ENCODE assay signal across 15 cellular contexts in the genomic region with DNA sequence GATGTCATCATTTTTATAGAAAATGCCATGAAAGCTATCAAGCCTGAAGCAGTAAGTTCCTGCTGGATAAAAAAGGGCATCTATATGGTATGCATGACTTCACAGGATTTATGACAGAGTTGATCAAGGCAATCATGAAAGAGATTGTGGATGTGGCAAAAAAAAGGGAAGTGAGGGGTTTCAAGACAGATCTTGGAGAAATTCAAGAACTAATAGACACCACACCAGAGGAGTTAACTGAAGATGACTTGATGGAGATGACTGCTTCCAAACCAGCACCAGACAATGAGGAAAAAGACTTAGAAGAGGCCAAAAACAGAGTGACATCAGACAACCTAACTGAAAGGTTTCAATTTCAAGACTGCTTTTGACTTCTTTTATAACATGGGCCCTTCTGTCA.
"Had no signal": no experiment of that assay in that cellular context is flagged by ENCODE, and none has a peak within 500 bp of the region (broad histone marks: within the 10 kb centered on the region; RNA-seq: fewer than 3 reads in every experiment).

No MANE protein-coding gene starts in this region.

- H3K4me1 ChIP-seq: esophagus muscularis mucosa, gastroesophageal sphincter, left ventricle myocardium inferior, spleen had no signal

- H3K9me3 ChIP-seq: esophagus muscularis mucosa, gastroesophageal sphincter, left ventricle myocardium inferior, spleen had no signal

- H3K4me3 ChIP-seq: esophagus muscularis mucosa, gastroesophageal sphincter, left ventricle myocardium inferior, lung, spleen had no signal

- H3K27me3 ChIP-seq: esophagus muscularis mucosa, gastroesophageal sphincter, spleen had no signal

- H3K36me3 ChIP-seq: esophagus muscularis mucosa, gastroesophageal sphincter, left ventricle myocardium inferior, spleen had no signal

- DNase-seq: effector memory CD4-positive, alpha-beta T cell; glutamatergic neuron; kidney; left cardiac atrium; left ventricle myocardium inferior; mesenchymal stem cell; naive thymus-derived CD4-positive, alpha-beta T cell; spleen; stimulated activated CD4-positive, alpha-beta T cell treated with anti-CD3 and anti-CD28 coated beads, Interleukin-15, amount 100 ng/mL, for 24 hours; stimulated activated CD4-positive, alpha-beta T cell treated with anti-CD3 and anti-CD28 coated beads, Interleukin-1b, Interleukin-23, amount 100 ng/mL, for 48 hours; stimulated activated CD4-positive, alpha-beta T cell treated with anti-CD3 and anti-CD28 coated beads, Interleukin-4, amount 100 ng/mL, for 24 hours; trophoblast cell had no signal
